27 cellular contexts compared by ENCODE assay signal in genomic region chr11:34259087-34259486, GRCh38.
"Had no signal": no experiment of that assay in that cellular context is flagged by ENCODE, and none has a peak within 500 bp of the region (broad histone marks: within the 10 kb centered on the region; RNA-seq: fewer than 3 reads in every experiment).

No MANE protein-coding gene starts in this region.

- DNase-seq: activated CD4-positive, alpha-beta memory T cell treated with anti-CD3 and anti-CD28 coated beads for 36 hours; activated CD4-positive, alpha-beta T cell treated with anti-CD3 and anti-CD28 coated beads, Interleukin-2, amount 10 ng/mL, durations not matched to agents 24 days and 14 days; activated CD4-positive, CD25-positive, alpha-beta regulatory T cell treated with anti-CD3 and anti-CD28 coated beads, Interleukin-2, amount 50 U/mL, for 72 hours; activated CD8-positive, alpha-beta memory T cell treated with anti-CD3 and anti-CD28 coated beads, Interleukin-2, amount 50 U/mL, for 4 hours; activated effector memory CD4-positive, alpha-beta T cell treated with anti-CD3 and anti-CD28 coated beads, Interleukin-2, amount 50 U/mL, for 16 hours; activated naive CD4-positive, alpha-beta T cell treated with anti-CD3 and anti-CD28 coated beads for 36 hours; activated naive CD8-positive, alpha-beta T cell treated with anti-CD3 and anti-CD28 coated beads for 36 hours; activated T-cell treated with anti-CD3 and anti-CD28 coated beads, Interleukin-2, amount 50 U/mL, for 1 hour; adrenal gland; aorta; body of pancreas; caudate nucleus; endodermal cell; foreskin melanocyte; left ventricle myocardium inferior; nephron progenitor cell; ovary; stimulated activated CD4-positive, alpha-beta T cell treated with anti-CD3 and anti-CD28 coated beads, Interleukin-15, amount 100 ng/mL, for 24 hours; stimulated activated CD4-positive, alpha-beta T cell treated with anti-CD3 and anti-CD28 coated beads, Interleukin-2, amount 100 ng/mL, for 24 hours; stimulated activated naive B cell treated with anti-CD40 and anti-IgM and Interleukin-4, amounts not matched to agents 10 μg/mL and 1 μg/mL and 100 μg/mL, for 72 hours; stomach; T-helper 17 cell; T1000; tibial artery had no signal

- H3K27ac ChIP-seq: adrenal gland, body of pancreas, left ventricle myocardium inferior, neutrophil, ovary, prostate gland, stomach, suprapubic skin, tibial artery had no signal

- H3K36me3 ChIP-seq: adrenal gland, left ventricle myocardium inferior, neutrophil, ovary, prostate gland, stomach, suprapubic skin, tibial artery had no signal

- H3K4me3 ChIP-seq: adrenal gland, body of pancreas, left ventricle myocardium inferior, ovary, prostate gland, stomach, suprapubic skin, tibial artery had no signal

- H3K4me1 ChIP-seq: prostate gland had no signal

- H3K27me3 ChIP-seq: adrenal gland, body of pancreas, neutrophil, ovary, stomach, suprapubic skin, tibial artery had no signal

- H3K9me3 ChIP-seq: adrenal gland, body of pancreas, left ventricle myocardium inferior, neutrophil, ovary, prostate gland, stomach, suprapubic skin, tibial artery had no signal
